11 cellular contexts compared by ENCODE assay signal in genomic region chr1:46611691-46612221, GRCh38. TPM values are rescaled to one million over a fixed set of nuclear protein-coding genes. Genes with fewer than 3 reads are reported as not detected.
A peak's percentile ranks its signal among the peaks of the same experiment; 100 is the strongest.
DNase-seq lines count a peak whose midpoint lies in the region; ATAC-seq and TF ChIP-seq lines count a peak whose summit lies in the region.
"Had no signal": no experiment of that assay in that cellular context is flagged by ENCODE, and none has a peak within 500 bp of the region (broad histone marks: within the 10 kb centered on the region; RNA-seq: fewer than 3 reads in every experiment).

No MANE protein-coding gene starts in this region.

- intact Hi-C loops in esophagus squamous epithelium (cut with DNase I): no loop called here

- H3K4me1 Mint-ChIP-seq in HFFc6 (ENCODE audit: low read depth): peaks cover 40% of the 10 kb centered on the region
- peaks cover 70% of the 10 kb centered on the region for H3K4me1 Mint-ChIP-seq in stimulated activated effector memory CD8-positive, alpha-beta T cell treated with anti-CD3 and anti-CD28 coated beads, Interleukin-12 subunit alpha, Interleukin-12 subunit beta, amount 100 ng/mL, for 72 hours

- H3K9me3 Mint-ChIP-seq in HFFc6: no peaks in the 10 kb centered on the region
- no peaks in the 10 kb centered on the region for H3K9me3 Mint-ChIP-seq in stimulated activated effector memory CD8-positive, alpha-beta T cell treated with anti-CD3 and anti-CD28 coated beads, Interleukin-12 subunit alpha, Interleukin-12 subunit beta, amount 100 ng/mL, for 72 hours

- peak overlapping the region; percentile 32; the same call in 1 of the 2 replicates for H3K4me3 Mint-ChIP-seq in HFFc6
- H3K4me3 Mint-ChIP-seq in stimulated activated effector memory CD8-positive, alpha-beta T cell treated with anti-CD3 and anti-CD28 coated beads, Interleukin-12 subunit alpha, Interleukin-12 subunit beta, amount 100 ng/mL, for 72 hours: peak overlapping the region; percentile 30

- no peaks in the 10 kb centered on the region for H3K27me3 Mint-ChIP-seq in HFFc6 (ENCODE audit: insufficient read depth)

- H3K27ac ChIP-seq in esophagus squamous epithelium: peak overlapping the region; percentile 81 to 98 (median 92)

- H3K9me3 ChIP-seq in esophagus squamous epithelium: no peaks in the 10 kb centered on the region
- H3K9me3 ChIP-seq: adrenal gland had no signal

- peaks cover 25% of the 10 kb centered on the region for H3K36me3 Mint-ChIP-seq in HFFc6 (ENCODE audit: low read depth)
- peaks cover 60% of the 10 kb centered on the region for H3K36me3 Mint-ChIP-seq in stimulated activated effector memory CD8-positive, alpha-beta T cell treated with anti-CD3 and anti-CD28 coated beads, Interleukin-12 subunit alpha, Interleukin-12 subunit beta, amount 100 ng/mL, for 72 hours

- TF ChIP-seq CTCF in HFFc6 (IDR thresholded peaks at IDR 0.05) (no peak), esophagus squamous epithelium (IDR thresholded peaks at IDR 0.05) (no peak), GM13976 (IDR thresholded peaks at IDR 0.05; ENCODE audit: borderline replicate concordance, control extremely low read depth, extremely low read depth, insufficient read depth, missing control alignments) (no peak)

- H3K4me1 ChIP-seq in esophagus squamous epithelium: peaks cover 50 to 79% (median 59%) of the 10 kb centered on the region in 3 donors

- TF ChIP-seq POLR2A in esophagus squamous epithelium (IDR thresholded peaks at IDR 0.05): no peak

- peak overlapping the region; percentile 87 for H3K27ac Mint-ChIP-seq in HFFc6
- peak overlapping the region; percentile 89 for H3K27ac Mint-ChIP-seq in stimulated activated effector memory CD8-positive, alpha-beta T cell treated with anti-CD3 and anti-CD28 coated beads, Interleukin-12 subunit alpha, Interleukin-12 subunit beta, amount 100 ng/mL, for 72 hours

- peaks cover 12 to 51% (median 15%) of the 10 kb centered on the region in 3 donors for H3K36me3 ChIP-seq in esophagus squamous epithelium

- in situ Hi-C loops in GM13976 (cut with MboI; ENCODE audit: low sequenced_read_pairs, unreplicated experiment): no loop called here

- DNase-seq in HFFc6 (peak; percentile 30), T1000 (lab: John Stamatoyannopoulos, UW) (peak; percentile 82), esophagus squamous epithelium (lab: John Stamatoyannopoulos, UW) (no peak), epidermal melanocyte (ENCODE audit: insufficient read length, low spot score) (no peak), GDM1 (lab: John Stamatoyannopoulos, UW) (no peak), Ammon's horn (ENCODE audit: low spot score) (no peak), GM13976 (ENCODE audit: low spot score) (no peak)
- DNase-seq in stimulated activated effector memory CD8-positive, alpha-beta T cell treated with anti-CD3 and anti-CD28 coated beads, Interleukin-12 subunit alpha, Interleukin-12 subunit beta, amount 100 ng/mL, for 72 hours (ENCODE audit: low spot score in 2 of 2): no peak
- DNase-seq: adrenal gland; stimulated activated CD4-positive, alpha-beta T cell treated with anti-CD3 and anti-CD28 coated beads, Interleukin-2, amount 100 ng/mL, for 24 hours had no signal

- H3K4me3 ChIP-seq in esophagus squamous epithelium: peak overlapping the region in 2 of 4 donors; percentile 23 to 30
- H3K4me3 ChIP-seq: adrenal gland had no signal

- no peaks in the 10 kb centered on the region for H3K27me3 ChIP-seq in esophagus squamous epithelium
- H3K27me3 ChIP-seq: adrenal gland had no signal

- no peak for ATAC-seq in stimulated activated effector memory CD8-positive, alpha-beta T cell treated with anti-CD3 and anti-CD28 coated beads, Interleukin-12 subunit alpha, Interleukin-12 subunit beta, amount 100 ng/mL, for 72 hours

- 72% methylated on average over 2 of the region's 7 CpGs; no CpG with 5 or more reads in 1 of the 2 donors for WGBS in esophagus squamous epithelium, 2 donors

RNA-seq across cellular contexts. Expression of gene MOB3C, which starts 4.9 kb away (rescaled TPM):
- total RNA-seq in HFFc6 (2021; fragmentation: NEBNext Ultra II Directional; extraction: Animal tissue kit (Norgen Biotek cat#: 25700)): 1 to 10 TPM; 6.3 to 8.5 (median 7.2) TPM
- total RNA-seq in esophagus squamous epithelium: 10 to 100 TPM; 12.0 to 29.3 (median 18.7) TPM

RNA-seq across cellular contexts. Expression of gene MKNK1, which starts 7.7 kb away (rescaled TPM):
- 10 to 100 TPM; 18.0 to 24.3 (median 22.3) TPM for total RNA-seq in HFFc6 (2021; fragmentation: NEBNext Ultra II Directional; extraction: Animal tissue kit (Norgen Biotek cat#: 25700))
- total RNA-seq in esophagus squamous epithelium: 10 to 100 TPM; 18.2 to 33.7 (median 33.6) TPM

RNA-seq across cellular contexts. Expression of gene ATPAF1, which starts 56.4 kb away (rescaled TPM):
- total RNA-seq in HFFc6 (2021; fragmentation: NEBNext Ultra II Directional; extraction: Animal tissue kit (Norgen Biotek cat#: 25700)): 10 to 100 TPM; 32.7 to 42.9 (median 41.5) TPM
- 10 to 100 TPM; 25.7 to 39.1 (median 32.8) TPM for total RNA-seq in esophagus squamous epithelium

RNA-seq across cellular contexts. Expression of gene TEX38, which starts 59.9 kb away (rescaled TPM):
- under 1 TPM in 1 of 6 experiments, not detected in 5; 0.24 TPM for total RNA-seq in HFFc6 (2021; fragmentation: NEBNext Ultra II Directional; extraction: Animal tissue kit (Norgen Biotek cat#: 25700))
- not detected for total RNA-seq in esophagus squamous epithelium
- total RNA-seq: OCI-LY7 had no signal

Comparison
In these comparisons a context has a peak if more than half of its experiments do, and no peak if none do; other contexts are left out.
1. DNase-seq: peak in HFFc6 (single experiment) and T1000 (single experiment); none in esophagus squamous epithelium (single experiment), stimulated activated effector memory CD8-positive, alpha-beta T cell treated with anti-CD3 and anti-CD28 coated beads, Interleukin-12 subunit alpha, Interleukin-12 subunit beta, amount 100 ng/mL, for 72 hours (0 of 2), epidermal melanocyte (single experiment), GDM1 (single experiment), Ammon's horn (single experiment) and GM13976 (single experiment).